Comparison of ENCODE assay signal across 27 cellular contexts in genomic region chr4:37561196-37561802, GRCh38.
DNase-seq lines count a peak whose midpoint lies in the region; ATAC-seq and TF ChIP-seq lines count a peak whose summit lies in the region.
"Had no signal": no experiment of that assay in that cellular context is flagged by ENCODE, and none has a peak within 500 bp of the region (broad histone marks: within the 10 kb centered on the region; RNA-seq: fewer than 3 reads in every experiment).

No MANE protein-coding gene starts in this region.

- peak; percentile 81 for ATAC-seq in GM19438 (IDR thresholded peaks at IDR 0.05; ENCODE audit: low read depth, unreplicated experiment)
- peak; percentile 2 for ATAC-seq in HG03139 (IDR thresholded peaks at IDR 0.05; ENCODE audit: unreplicated experiment)
- ATAC-seq in CD8-positive, alpha-beta T cell = no peak
- ATAC-seq: activated CD8-positive, alpha-beta T cell treated with anti-CD3 and anti-CD28 coated beads, Interleukin-2, amount 10 ng/mL, durations not matched to agents 7 days and 5 days; gastroesophageal sphincter; GM23338 had no signal

- H3K36me3 Mint-ChIP-seq in CD8-positive, alpha-beta T cell = no peaks in the 10 kb centered on the region
- H3K36me3 Mint-ChIP-seq: naive B cell had no signal

- no peak for DNase-seq in SJCRH30
- no peak for DNase-seq in smooth muscle cell (lab: John Stamatoyannopoulos, UW; ENCODE audit: unreplicated experiment)
- no peak for DNase-seq in NAMALWA (ENCODE audit: low spot score)
- DNase-seq in HuH-7.5 (ENCODE audit: low spot score) = no peak
- no peak for DNase-seq in CD8-positive, alpha-beta T cell
- DNase-seq: activated CD8-positive, alpha-beta T cell treated with anti-CD3 and anti-CD28 coated beads, Interleukin-2, amount 10 ng/mL, durations not matched to agents 7 days and 5 days; anterior cingulate cortex; caudate nucleus; endodermal cell; hypothalamus; immature natural killer cell; Karpas-422; left ventricle myocardium inferior; MV-4-11; naive B cell; NCI-H146; NCI-H2107; stimulated activated naive CD4-positive, alpha-beta T cell had no signal

- H3K4me3 ChIP-seq in SJCRH30 (no peak overlapping the region), smooth muscle cell (no peak overlapping the region)
- no peak overlapping the region for H3K4me3 ChIP-seq in CD8-positive, alpha-beta T cell (ENCODE audit: low read depth, low read length)
- H3K4me3 ChIP-seq: gastroesophageal sphincter, GM12878, GM23338, left ventricle myocardium inferior, suprapubic skin had no signal

- H3K4me1 ChIP-seq in SJCRH30 (peaks cover 10% of the 10 kb centered on the region), smooth muscle cell (ENCODE audit: low read depth) (no peaks in the 10 kb centered on the region)
- H3K4me1 ChIP-seq in CD8-positive, alpha-beta T cell (ENCODE audit: insufficient read depth, low read length) = no peaks in the 10 kb centered on the region
- H3K4me1 ChIP-seq: gastroesophageal sphincter, left ventricle myocardium inferior, suprapubic skin had no signal

- H3F3A ChIP-seq in smooth muscle cell (ENCODE audit: low read depth) = no peaks in the 10 kb centered on the region

- CTCF ChIA-PET in CD8-positive, alpha-beta T cell (lab: Charles Lee) = no interaction called here

- H3K27ac Mint-ChIP-seq in CD8-positive, alpha-beta T cell = no peak overlapping the region
- H3K27ac Mint-ChIP-seq: activated CD8-positive, alpha-beta T cell treated with anti-CD3 and anti-CD28 coated beads, Interleukin-2, amount 10 ng/mL, durations not matched to agents 7 days and 5 days; activated naive CD8-positive, alpha-beta T cell; endodermal cell; GM23338; immature natural killer cell; T-helper 1 cell treated with Interleukin-12 subunit alpha and Interleukin-12 subunit beta and Interleukin-4 antibody, amounts not matched to agents 30 μg/mL and 1 μg/mL, for 36 hours had no signal

- no peaks in the 10 kb centered on the region for H3K27me3 ChIP-seq in SJCRH30
- H3K27me3 ChIP-seq in smooth muscle cell (ENCODE audit: low read depth) = no peaks in the 10 kb centered on the region
- H3K27me3 ChIP-seq in CD8-positive, alpha-beta T cell (ENCODE audit: insufficient read depth, low read length) = no peaks in the 10 kb centered on the region
- H3K27me3 ChIP-seq: gastroesophageal sphincter, suprapubic skin had no signal

- H2AFZ ChIP-seq in smooth muscle cell (ENCODE audit: low read depth) = no peak overlapping the region
- H2AFZ ChIP-seq: GM23338 had no signal

- no peaks in the 10 kb centered on the region for H4K20me1 ChIP-seq in smooth muscle cell (ENCODE audit: low read depth)

- peaks cover 7% of the 10 kb centered on the region for H3K27me3 Mint-ChIP-seq in CD8-positive, alpha-beta T cell (ENCODE audit: low read depth)
- H3K27me3 Mint-ChIP-seq: activated naive CD8-positive, alpha-beta T cell had no signal

- H3K27ac ChIP-seq in SJCRH30 = 0 out of 2 replicates have a peak overlapping the region, but pooled peaks have one; percentile 14
- H3K27ac ChIP-seq in smooth muscle cell (ENCODE audit: low read depth) = peak overlapping the region; percentile 75
- no peak overlapping the region for H3K27ac ChIP-seq in CD8-positive, alpha-beta T cell (ENCODE audit: low read depth, low read length)
- H3K27ac ChIP-seq: C4-2B, gastroesophageal sphincter, left ventricle myocardium inferior, suprapubic skin had no signal

- H3K4me2 ChIP-seq in smooth muscle cell = no peak overlapping the region
- H3K4me2 ChIP-seq: GM23338 had no signal

- 66% methylated on average over 3 of the region's 3 CpGs for WGBS in smooth muscle cell (ENCODE audit: low lambda C conversion rate)

- peaks cover 5% of the 10 kb centered on the region for H3K9me3 Mint-ChIP-seq in CD8-positive, alpha-beta T cell
- H3K9me3 Mint-ChIP-seq: endodermal cell had no signal

- no peaks in the 10 kb centered on the region for H3K36me3 ChIP-seq in SJCRH30
- no peaks in the 10 kb centered on the region for H3K36me3 ChIP-seq in smooth muscle cell (ENCODE audit: low read depth)
- H3K36me3 ChIP-seq in CD8-positive, alpha-beta T cell (ENCODE audit: insufficient read depth, low read length) = no peaks in the 10 kb centered on the region
- H3K36me3 ChIP-seq: gastroesophageal sphincter, left ventricle myocardium inferior, suprapubic skin had no signal

- POLR2A ChIA-PET in CD8-positive, alpha-beta T cell (lab: Charles Lee) = no interaction called here

- TF ChIP-seq CTCF in smooth muscle cell (IDR thresholded peaks at IDR 0.05; ENCODE audit: borderline replicate concordance, insufficient read depth, poor library complexity, severe bottlenecking) = no peak
- TF ChIP-seq CTCF in CD8-positive, alpha-beta T cell (IDR thresholded peaks at IDR 0.05) = no peak

- no peak overlapping the region for H3K4me3 Mint-ChIP-seq in CD8-positive, alpha-beta T cell
- H3K4me3 Mint-ChIP-seq: activated CD8-positive, alpha-beta T cell treated with anti-CD3 and anti-CD28 coated beads, Interleukin-2, amount 10 ng/mL, durations not matched to agents 7 days and 5 days; activated naive CD8-positive, alpha-beta T cell; endodermal cell; GM23338; immature natural killer cell; naive B cell; T-helper 1 cell treated with Interleukin-12 subunit alpha and Interleukin-12 subunit beta and Interleukin-4 antibody, amounts not matched to agents 30 μg/mL and 1 μg/mL, for 36 hours had no signal

- no peaks in the 10 kb centered on the region for H3K79me2 ChIP-seq in smooth muscle cell (ENCODE audit: low read depth)

- H3K4me1 Mint-ChIP-seq in CD8-positive, alpha-beta T cell (ENCODE audit: low read depth) = no peaks in the 10 kb centered on the region
- H3K4me1 Mint-ChIP-seq: endodermal cell, immature natural killer cell, naive B cell had no signal

- no peak overlapping the region for H3K9ac ChIP-seq in smooth muscle cell (ENCODE audit: low read depth)

- H3K9me3 ChIP-seq in SJCRH30 (replicated peaks) = no peaks in the 10 kb centered on the region
- no peaks in the 10 kb centered on the region for H3K9me3 ChIP-seq in smooth muscle cell (replicated peaks; ENCODE audit: low read depth)
- no peaks in the 10 kb centered on the region for H3K9me3 ChIP-seq in CD8-positive, alpha-beta T cell (ENCODE audit: low read length)
- H3K9me3 ChIP-seq: gastroesophageal sphincter, suprapubic skin had no signal

- intact Hi-C loops in CD8-positive, alpha-beta T cell (cut with DNase I, micrococcal nuclease) = no loop called here
